In genomic region chr5:14986413-14986812, GRCh38 we compare ENCODE assay signal across 26 cellular contexts.
"Had no signal": no experiment of that assay in that cellular context is flagged by ENCODE, and none has a peak within 500 bp of the region (broad histone marks: within the 10 kb centered on the region; RNA-seq: fewer than 3 reads in every experiment).

No MANE protein-coding gene starts in this region.

- H3K9me3 ChIP-seq: stomach, suprapubic skin, testis, thoracic aorta, thyroid gland, tibial artery, tibial nerve, transverse colon, upper lobe of left lung, upper lobe of right lung, uterus, vagina had no signal

- H3K4me3 ChIP-seq: stomach, suprapubic skin, testis, thoracic aorta, thyroid gland, tibial artery, tibial nerve, transverse colon, upper lobe of left lung, upper lobe of right lung, uterus, vagina had no signal

- DNase-seq: stimulated activated CD4-positive, alpha-beta T cell treated with anti-CD3 and anti-CD28 coated beads, Interleukin-2, amount 100 ng/mL, for 48 hours; stimulated activated CD4-positive, alpha-beta T cell treated with anti-CD3 and anti-CD28 coated beads, Interleukin-4, amount 100 ng/mL, for 1 hour; stimulated activated CD4-positive, alpha-beta T cell treated with anti-CD3 and anti-CD28 coated beads, Interleukin-4, amount 100 ng/mL, for 24 hours; stimulated activated CD4-positive, alpha-beta T cell treated with anti-CD3 and anti-CD28 coated beads, Interleukin-4, amount 100 ng/mL, for 4 hours; stimulated activated CD8-positive, alpha-beta memory T cell treated with anti-CD3 and anti-CD28 coated beads, Interleukin-4, amount 100 ng/mL, for 48 hours; stimulated activated naive B cell treated with anti-CD40 and anti-IgM and Interleukin-4, amounts not matched to agents 10 μg/mL and 1 μg/mL and 100 μg/mL, for 72 hours; stimulated activated naive CD4-positive, alpha-beta T cell; stimulated activated naive CD4-positive, alpha-beta T cell treated with Interleukin-2 at 50 U/mL for 16 hours; stimulated activated naive CD8-positive, alpha-beta T cell treated with anti-CD3 and anti-CD28 coated beads, Interleukin-15, amount 100 ng/mL, for 72 hours; stimulated activated naive CD8-positive, alpha-beta T cell treated with anti-CD3 and anti-CD28 coated beads, Interleukin-15, Interleukin-2, amounts not matched to agents 100 U/mL and 50 U/mL, for 24 hours; stomach; substantia nigra; testis; thyroid gland; tibial artery; transverse colon; trophoblast cell; upper lobe of left lung; upper lobe of right lung; uterus had no signal

- ATAC-seq: stimulated activated effector memory CD8-positive, alpha-beta T cell treated with anti-CD3 and anti-CD28 coated beads, Interleukin-12 subunit alpha, Interleukin-12 subunit beta, amount 100 ng/mL, for 72 hours; stimulated activated memory B cell treated with anti-CD40 and anti-IgM and Interleukin-4, amounts not matched to agents 10 μg/mL and 1 μg/mL and 100 μg/mL, for 72 hours; stimulated activated naive B cell treated with anti-CD40 and anti-IgM and Interleukin-4, amounts not matched to agents 10 μg/mL and 1 μg/mL and 100 μg/mL, for 72 hours; stimulated activated naive CD8-positive, alpha-beta T cell treated with anti-CD3 and anti-CD28 coated beads, Interleukin-15, amount 100 ng/mL, for 72 hours; stimulated activated naive CD8-positive, alpha-beta T cell treated with anti-CD3 and anti-CD28 coated beads, Interleukin-15, Interleukin-2, amounts not matched to agents 100 U/mL and 50 U/mL, for 24 hours; upper lobe of right lung had no signal

- H3K36me3 ChIP-seq: stomach, suprapubic skin, thoracic aorta, thyroid gland, tibial artery, tibial nerve, transverse colon, upper lobe of left lung, upper lobe of right lung, uterus, vagina had no signal

- H3K4me1 ChIP-seq: stomach, suprapubic skin, testis, thyroid gland, tibial artery, tibial nerve, transverse colon, upper lobe of left lung, upper lobe of right lung, uterus, vagina had no signal
